1 cellular context compared by ENCODE assay signal in genomic region chr7:130152270-130153141, GRCh38.
TF ChIP-seq lines count a peak whose summit lies in the region.

No MANE protein-coding gene starts in this region.

TF ChIP-seq in GM12878, 131 proteins besides CTCF, POLR2A, EP300 and RAD21:
- TF ChIP-seq E2F4 (IDR thresholded peaks at IDR 0.05; ENCODE audit: low read depth, low read length) (no peak), EGR1 (IDR thresholded peaks at IDR 0.05; ENCODE audit: borderline replicate concordance in 1 of 2, low read depth in 2 of 2, low read length in 2 of 2) (no peak), CHD1 (IDR thresholded peaks at IDR 0.05; ENCODE audit: low read depth, low read length) (no peak), NR2F1 (conservative IDR thresholded peaks at IDR 0.05) (peak; percentile 42; the same call in 1 of the 2 replicates), SMARCA5 (IDR thresholded peaks at IDR 0.05) (0 out of 2 replicates have a peak, but pooled peaks have one; percentile 65), ZSCAN29 (IDR thresholded peaks at IDR 0.05) (no peak), IKZF2 (IDR thresholded peaks at IDR 0.05) (no peak), ZNF622 (IDR thresholded peaks at IDR 0.05) (no peak), RAD51 (IDR thresholded peaks at IDR 0.05) (no peak), BMI1 (IDR thresholded peaks at IDR 0.05; ENCODE audit: borderline replicate concordance) (peak; percentile 49; the same call in 1 of the 2 replicates), PAX8 (IDR thresholded peaks at IDR 0.05) (peak; percentile 66; the same call in 1 of the 2 replicates), MXI1 (IDR thresholded peaks at IDR 0.05; ENCODE audit: low read depth, low read length) (no peak), RUNX3 (IDR thresholded peaks at IDR 0.05; ENCODE audit: low read length) (peak; percentile 64; the same call in 1 of the 2 replicates), GABPA (IDR thresholded peaks at IDR 0.05; ENCODE audit: low read depth) (no peak), MYB (IDR thresholded peaks at IDR 0.05; ENCODE audit: borderline replicate concordance, low read depth, low read length) (no peak), STAT3 (IDR thresholded peaks at IDR 0.05; ENCODE audit: low read depth, low read length) (no peak), EZH2 (IDR thresholded peaks at IDR 0.05; ENCODE audit: borderline replicate concordance, control insufficient read depth, low read depth, low read length) (no peak), CEBPB (IDR thresholded peaks at IDR 0.05; ENCODE audit: borderline replicate concordance in 1 of 2, low read depth in 2 of 2, low read length in 2 of 2) (no peak), NBN (IDR thresholded peaks at IDR 0.05) (0 out of 2 replicates have a peak, but pooled peaks have one; percentile 52), HSF1 (IDR thresholded peaks at IDR 0.05; ENCODE audit: low read depth, low read length) (no peak), ZNF592 (IDR thresholded peaks at IDR 0.05) (no peak), FOXK2 (IDR thresholded peaks at IDR 0.05) (no peak), MAX (IDR thresholded peaks at IDR 0.05; ENCODE audit: low read depth, low read length) (no peak), CBFB (IDR thresholded peaks at IDR 0.05; ENCODE audit: low read depth) (0 out of 2 replicates have a peak, but pooled peaks have one; percentile 19), SRF (IDR thresholded peaks at IDR 0.05; ENCODE audit: low read depth in 2 of 2, low read length in 2 of 2) (no peak), SIX5 (IDR thresholded peaks at IDR 0.05; ENCODE audit: low read depth, low read length, severe bottlenecking) (no peak), SIN3A (IDR thresholded peaks at IDR 0.05; ENCODE audit: low read depth, low read length) (no peak), HDAC6 (IDR thresholded peaks at IDR 0.05; ENCODE audit: unreplicated experiment) (no peak), ZBTB4 (CRISPR knock-in tag; IDR thresholded peaks at IDR 0.05) (no peak), SP1 (IDR thresholded peaks at IDR 0.05; ENCODE audit: low read depth, low read length) (no peak), ATF2 (IDR thresholded peaks at IDR 0.05; ENCODE audit: low read length) (no peak), HDGF (IDR thresholded peaks at IDR 0.05) (0 out of 2 replicates have a peak, but pooled peaks have one; percentile 78), MEF2A (IDR thresholded peaks at IDR 0.05; ENCODE audit: insufficient read depth, low read depth, low read length) (no peak), ATF3 (IDR thresholded peaks at IDR 0.05; ENCODE audit: borderline replicate concordance, extremely low read depth, low read depth, low read length) (no peak), BCL11A (IDR thresholded peaks at IDR 0.05; ENCODE audit: low read depth, low read length) (no peak), KLF5 (IDR thresholded peaks at IDR 0.05; ENCODE audit: partially characterized antibody) (no peak), LARP7 (IDR thresholded peaks at IDR 0.05) (no peak), ATF7 (IDR thresholded peaks at IDR 0.05; ENCODE audit: low read depth) (no peak), PKNOX1 (IDR thresholded peaks at IDR 0.05) (peak; percentile 30; the same call in 1 of the 2 replicates), NR2C1 (IDR thresholded peaks at IDR 0.05) (no peak), TCF12 (IDR thresholded peaks at IDR 0.05; ENCODE audit: low read depth, low read length) (no peak), KDM1A (IDR thresholded peaks at IDR 0.05; ENCODE audit: borderline replicate concordance) (no peak), GATAD2B (conservative IDR thresholded peaks at IDR 0.05; ENCODE audit: low read depth) (no peak), SMC3 (IDR thresholded peaks at IDR 0.05; ENCODE audit: borderline replicate concordance, low read length) (no peak), CHD2 (IDR thresholded peaks at IDR 0.05; ENCODE audit: borderline replicate concordance, low read depth, low read length) (no peak), USF2 (IDR thresholded peaks at IDR 0.05; ENCODE audit: borderline replicate concordance, low read depth, low read length) (no peak), ETV6 (conservative IDR thresholded peaks at IDR 0.05 in 1 of 2, IDR thresholded peaks at IDR 0.05 in 1 of 2; ENCODE audit: borderline replicate concordance in 1 of 2, low read depth in 1 of 2) (no peak), ELK1 (IDR thresholded peaks at IDR 0.05; ENCODE audit: low read depth, low read length) (no peak), NFIC (IDR thresholded peaks at IDR 0.05; ENCODE audit: low read depth, low read length) (no peak), ESRRA (IDR thresholded peaks at IDR 0.05; ENCODE audit: low read length) (no peak), FOS (IDR thresholded peaks at IDR 0.05; ENCODE audit: borderline replicate concordance, extremely low read depth, insufficient read length) (no peak)
